14 cellular contexts compared by ENCODE assay signal in genomic region chr9:82924243-82924605, GRCh38.
"Had no signal": no experiment of that assay in that cellular context is flagged by ENCODE, and none has a peak within 500 bp of the region (broad histone marks: within the 10 kb centered on the region; RNA-seq: fewer than 3 reads in every experiment).

No MANE protein-coding gene starts in this region.

- H3K9me3 ChIP-seq: heart left ventricle, right lobe of liver, upper lobe of left lung had no signal

- H3K27ac ChIP-seq: heart left ventricle, right lobe of liver, upper lobe of left lung had no signal

- H3K36me3 ChIP-seq: heart left ventricle, right lobe of liver, upper lobe of left lung had no signal

- H3K4me1 ChIP-seq: heart left ventricle, right lobe of liver, upper lobe of left lung had no signal

- DNase-seq: activated CD4-positive, alpha-beta T cell treated with anti-CD3 and anti-CD28 coated beads, Interleukin-2, amount 50 U/mL, for 4 hours; activated CD4-positive, CD25-positive, alpha-beta regulatory T cell treated with anti-CD3 and anti-CD28 coated beads, Interleukin-2, amount 50 U/mL, for 72 hours; activated naive CD4-positive, alpha-beta T cell treated with Interleukin-2 at 50 U/mL for 16 hours; activated T-cell treated with anti-CD3 and anti-CD28 coated beads for 4 hours; anterior cingulate cortex; cortex of kidney; effector memory CD4-positive, alpha-beta T cell; heart left ventricle; right lobe of liver; stimulated activated CD4-positive, alpha-beta T cell treated with anti-CD3 and anti-CD28 coated beads, Interleukin-4, amount 100 ng/mL, for 4 hours; stimulated activated CD8-positive, alpha-beta memory T cell treated with anti-CD3 and anti-CD28 coated beads, Interleukin-4, amount 100 ng/mL, for 48 hours; stimulated activated naive CD8-positive, alpha-beta T cell treated with anti-CD3 and anti-CD28 coated beads, Interleukin-15, Interleukin-2, amounts not matched to agents 100 U/mL and 50 U/mL, for 24 hours; upper lobe of left lung had no signal

- H3K4me2 ChIP-seq: smooth muscle cell had no signal

- ATAC-seq: heart left ventricle; right lobe of liver; stimulated activated naive CD8-positive, alpha-beta T cell treated with anti-CD3 and anti-CD28 coated beads, Interleukin-15, Interleukin-2, amounts not matched to agents 100 U/mL and 50 U/mL, for 24 hours had no signal

- H3K27me3 ChIP-seq: right lobe of liver, upper lobe of left lung had no signal

- H3K4me3 ChIP-seq: heart left ventricle, right lobe of liver, smooth muscle cell, upper lobe of left lung had no signal
